ENCODE assay signal across 1 cellular context in genomic region chr2:169683425-169684134, GRCh38.
TF ChIP-seq lines count a peak whose summit lies in the region.

No MANE protein-coding gene starts in this region.

TF ChIP-seq in GM23338, 12 proteins besides CTCF, POLR2A, EP300 and RAD21:
- TF ChIP-seq REST (IDR thresholded peaks at IDR 0.05; ENCODE audit: unreplicated experiment) (no peak), EZH2 (IDR thresholded peaks at IDR 0.05; ENCODE audit: low read depth, unreplicated experiment) (no peak), CREB1 (CRISPR knock-in tag; IDR thresholded peaks at IDR 0.05; ENCODE audit: low read depth) (no peak), NANOG (IDR thresholded peaks at IDR 0.05; ENCODE audit: borderline replicate concordance) (no peak), ZNF114 (CRISPR knock-in tag; IDR thresholded peaks at IDR 0.05) (no peak), POLR2AphosphoS5 (IDR thresholded peaks at IDR 0.05; ENCODE audit: low read depth) (no peak), ZNF331 (CRISPR knock-in tag; IDR thresholded peaks at IDR 0.05; ENCODE audit: low read depth) (no peak), JUNB (IDR thresholded peaks at IDR 0.05; ENCODE audit: unreplicated experiment) (no peak), ETS1 (IDR thresholded peaks at IDR 0.05) (no peak), STAT1 (IDR thresholded peaks at IDR 0.05; ENCODE audit: unreplicated experiment) (no peak), EZH2phosphoT487 (IDR thresholded peaks at IDR 0.05; ENCODE audit: unreplicated experiment) (no peak)
- TF ChIP-seq, protein P1, sequence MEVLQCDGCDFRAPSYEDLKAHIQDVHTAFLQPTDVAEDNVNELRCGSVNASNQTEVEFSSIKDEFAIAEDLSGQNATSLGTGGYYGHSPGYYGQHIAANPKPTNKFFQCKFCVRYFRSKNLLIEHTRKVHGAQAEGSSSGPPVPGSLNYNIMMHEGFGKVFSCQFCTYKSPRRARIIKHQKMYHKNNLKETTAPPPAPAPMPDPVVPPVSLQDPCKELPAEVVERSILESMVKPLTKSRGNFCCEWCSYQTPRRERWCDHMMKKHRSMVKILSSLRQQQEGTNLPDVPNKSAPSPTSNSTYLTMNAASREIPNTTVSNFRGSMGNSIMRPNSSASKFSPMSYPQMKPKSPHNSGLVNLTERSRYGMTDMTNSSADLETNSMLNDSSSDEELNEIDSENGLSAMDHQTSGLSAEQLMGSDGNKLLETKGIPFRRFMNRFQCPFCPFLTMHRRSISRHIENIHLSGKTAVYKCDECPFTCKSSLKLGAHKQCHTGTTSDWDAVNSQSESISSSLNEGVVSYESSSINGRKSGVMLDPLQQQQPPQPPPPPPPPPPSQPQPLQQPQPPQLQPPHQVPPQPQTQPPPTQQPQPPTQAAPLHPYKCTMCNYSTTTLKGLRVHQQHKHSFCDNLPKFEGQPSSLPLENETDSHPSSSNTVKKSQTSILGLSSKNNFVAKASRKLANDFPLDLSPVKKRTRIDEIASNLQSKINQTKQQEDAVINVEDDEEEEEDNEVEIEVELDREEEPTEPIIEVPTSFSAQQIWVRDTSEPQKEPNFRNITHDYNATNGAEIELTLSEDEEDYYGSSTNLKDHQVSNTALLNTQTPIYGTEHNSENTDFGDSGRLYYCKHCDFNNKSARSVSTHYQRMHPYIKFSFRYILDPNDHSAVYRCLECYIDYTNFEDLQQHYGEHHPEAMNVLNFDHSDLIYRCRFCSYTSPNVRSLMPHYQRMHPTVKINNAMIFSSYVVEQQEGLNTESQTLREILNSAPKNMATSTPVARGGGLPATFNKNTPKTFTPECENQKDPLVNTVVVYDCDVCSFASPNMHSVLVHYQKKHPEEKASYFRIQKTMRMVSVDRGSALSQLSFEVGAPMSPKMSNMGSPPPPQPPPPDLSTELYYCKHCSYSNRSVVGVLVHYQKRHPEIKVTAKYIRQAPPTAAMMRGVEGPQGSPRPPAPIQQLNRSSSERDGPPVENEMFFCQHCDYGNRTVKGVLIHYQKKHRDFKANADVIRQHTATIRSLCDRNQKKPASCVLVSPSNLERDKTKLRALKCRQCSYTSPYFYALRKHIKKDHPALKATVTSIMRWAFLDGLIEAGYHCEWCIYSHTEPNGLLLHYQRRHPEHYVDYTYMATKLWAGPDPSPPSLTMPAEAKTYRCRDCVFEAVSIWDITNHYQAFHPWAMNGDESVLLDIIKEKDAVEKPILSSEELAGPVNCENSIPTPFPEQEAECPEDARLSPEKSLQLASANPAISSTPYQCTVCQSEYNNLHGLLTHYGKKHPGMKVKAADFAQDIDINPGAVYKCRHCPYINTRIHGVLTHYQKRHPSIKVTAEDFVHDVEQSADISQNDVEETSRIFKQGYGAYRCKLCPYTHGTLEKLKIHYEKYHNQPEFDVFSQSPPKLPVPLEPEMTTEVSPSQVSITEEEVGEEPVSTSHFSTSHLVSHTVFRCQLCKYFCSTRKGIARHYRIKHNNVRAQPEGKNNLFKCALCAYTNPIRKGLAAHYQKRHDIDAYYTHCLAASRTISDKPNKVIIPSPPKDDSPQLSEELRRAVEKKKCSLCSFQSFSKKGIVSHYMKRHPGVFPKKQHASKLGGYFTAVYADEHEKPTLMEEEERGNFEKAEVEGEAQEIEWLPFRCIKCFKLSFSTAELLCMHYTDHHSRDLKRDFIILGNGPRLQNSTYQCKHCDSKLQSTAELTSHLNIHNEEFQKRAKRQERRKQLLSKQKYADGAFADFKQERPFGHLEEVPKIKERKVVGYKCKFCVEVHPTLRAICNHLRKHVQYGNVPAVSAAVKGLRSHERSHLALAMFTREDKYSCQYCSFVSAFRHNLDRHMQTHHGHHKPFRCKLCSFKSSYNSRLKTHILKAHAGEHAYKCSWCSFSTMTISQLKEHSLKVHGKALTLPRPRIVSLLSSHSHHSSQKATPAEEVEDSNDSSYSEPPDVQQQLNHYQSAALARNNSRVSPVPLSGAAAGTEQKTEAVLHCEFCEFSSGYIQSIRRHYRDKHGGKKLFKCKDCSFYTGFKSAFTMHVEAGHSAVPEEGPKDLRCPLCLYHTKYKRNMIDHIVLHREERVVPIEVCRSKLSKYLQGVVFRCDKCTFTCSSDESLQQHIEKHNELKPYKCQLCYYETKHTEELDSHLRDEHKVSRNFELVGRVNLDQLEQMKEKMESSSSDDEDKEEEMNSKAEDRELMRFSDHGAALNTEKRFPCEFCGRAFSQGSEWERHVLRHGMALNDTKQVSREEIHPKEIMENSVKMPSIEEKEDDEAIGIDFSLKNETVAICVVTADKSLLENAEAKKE (CRISPR knock-in tag; IDR thresholded peaks at IDR 0.05) = no peak
